1 cellular context compared by ENCODE assay signal in genomic region chr7:994592-995308, GRCh38.
TF ChIP-seq lines count a peak whose summit lies in the region.

No MANE protein-coding gene starts in this region.

TF ChIP-seq in SK-N-SH treated with all-trans-retinoic acid at 6 μM for 48 hours, 23 proteins besides CTCF, POLR2A, EP300 and RAD21 (continued from another document):
- TF ChIP-seq CREB5 (CRISPR knock-in tag; IDR thresholded peaks at IDR 0.05; ENCODE audit: low read depth) (no peak), TSHZ2 (CRISPR knock-in tag; IDR thresholded peaks at IDR 0.05) (no peak), PATZ1 (CRISPR knock-in tag; IDR thresholded peaks at IDR 0.05; ENCODE audit: borderline replicate concordance) (no peak), ESRRG (CRISPR knock-in tag; IDR thresholded peaks at IDR 0.05) (no peak), ZFP3 (CRISPR knock-in tag; IDR thresholded peaks at IDR 0.05) (no peak), ISL1 (CRISPR knock-in tag; IDR thresholded peaks at IDR 0.05) (no peak)
